Comparison of ENCODE assay signal across 1 cellular context in the genomic region with DNA sequence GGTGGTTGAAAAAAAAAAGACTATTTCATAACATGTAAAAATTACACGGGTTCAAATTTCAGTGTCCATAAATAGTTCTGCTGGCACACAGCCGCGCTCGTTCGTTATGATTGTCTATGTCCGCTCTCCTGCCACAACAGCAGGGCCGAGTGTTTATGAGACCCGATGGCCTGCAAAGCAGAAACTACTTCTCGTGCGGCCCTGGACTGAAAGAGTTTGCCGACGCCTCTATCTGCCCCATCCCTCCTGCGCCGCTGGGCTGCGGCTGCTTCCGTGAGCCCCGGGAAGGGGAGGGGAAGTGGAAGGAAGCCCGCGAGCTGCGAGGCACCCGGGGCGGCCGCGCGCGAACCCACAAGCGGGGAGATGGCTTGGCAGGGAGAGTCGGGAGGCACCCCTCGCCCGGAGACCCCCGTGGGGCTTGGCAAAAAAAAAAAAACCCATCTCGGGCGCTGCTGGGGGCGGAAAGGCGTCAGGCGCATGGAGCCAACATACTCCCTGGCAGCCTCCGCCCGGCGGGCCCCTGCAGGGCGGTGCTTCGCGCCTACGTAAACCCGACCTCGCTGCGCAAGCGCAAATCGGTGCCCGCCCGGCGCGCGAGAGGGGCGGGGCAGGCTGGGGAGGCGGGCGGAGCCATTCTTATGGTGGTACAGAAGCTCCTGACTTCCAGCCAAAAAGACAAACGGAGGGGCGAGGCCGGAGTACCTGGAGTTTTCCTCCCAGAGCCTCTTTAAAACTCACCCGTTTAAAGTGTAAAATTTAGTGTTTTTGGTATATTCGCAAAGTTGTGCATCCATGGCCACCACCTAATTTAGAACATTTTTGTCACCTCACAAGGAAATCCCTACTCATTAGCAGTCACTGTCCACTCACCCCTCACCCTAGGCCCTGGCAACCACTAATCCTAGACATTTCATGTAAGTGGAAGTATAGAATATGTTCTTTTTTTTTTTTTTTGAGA.
TF ChIP-seq lines count a peak whose summit lies in the region.

No MANE protein-coding gene starts in this region.

TF ChIP-seq in GM12878, 131 proteins besides CTCF, POLR2A, EP300 and RAD21 (continued from another document):
- no peak for TF ChIP-seq CUX1 (IDR thresholded peaks at IDR 0.05; ENCODE audit: insufficient replicate concordance, low read depth, low read length)
- TF ChIP-seq JUND (IDR thresholded peaks at IDR 0.05; ENCODE audit: low read depth, low read length), result no peak
- TF ChIP-seq, protein P1, sequence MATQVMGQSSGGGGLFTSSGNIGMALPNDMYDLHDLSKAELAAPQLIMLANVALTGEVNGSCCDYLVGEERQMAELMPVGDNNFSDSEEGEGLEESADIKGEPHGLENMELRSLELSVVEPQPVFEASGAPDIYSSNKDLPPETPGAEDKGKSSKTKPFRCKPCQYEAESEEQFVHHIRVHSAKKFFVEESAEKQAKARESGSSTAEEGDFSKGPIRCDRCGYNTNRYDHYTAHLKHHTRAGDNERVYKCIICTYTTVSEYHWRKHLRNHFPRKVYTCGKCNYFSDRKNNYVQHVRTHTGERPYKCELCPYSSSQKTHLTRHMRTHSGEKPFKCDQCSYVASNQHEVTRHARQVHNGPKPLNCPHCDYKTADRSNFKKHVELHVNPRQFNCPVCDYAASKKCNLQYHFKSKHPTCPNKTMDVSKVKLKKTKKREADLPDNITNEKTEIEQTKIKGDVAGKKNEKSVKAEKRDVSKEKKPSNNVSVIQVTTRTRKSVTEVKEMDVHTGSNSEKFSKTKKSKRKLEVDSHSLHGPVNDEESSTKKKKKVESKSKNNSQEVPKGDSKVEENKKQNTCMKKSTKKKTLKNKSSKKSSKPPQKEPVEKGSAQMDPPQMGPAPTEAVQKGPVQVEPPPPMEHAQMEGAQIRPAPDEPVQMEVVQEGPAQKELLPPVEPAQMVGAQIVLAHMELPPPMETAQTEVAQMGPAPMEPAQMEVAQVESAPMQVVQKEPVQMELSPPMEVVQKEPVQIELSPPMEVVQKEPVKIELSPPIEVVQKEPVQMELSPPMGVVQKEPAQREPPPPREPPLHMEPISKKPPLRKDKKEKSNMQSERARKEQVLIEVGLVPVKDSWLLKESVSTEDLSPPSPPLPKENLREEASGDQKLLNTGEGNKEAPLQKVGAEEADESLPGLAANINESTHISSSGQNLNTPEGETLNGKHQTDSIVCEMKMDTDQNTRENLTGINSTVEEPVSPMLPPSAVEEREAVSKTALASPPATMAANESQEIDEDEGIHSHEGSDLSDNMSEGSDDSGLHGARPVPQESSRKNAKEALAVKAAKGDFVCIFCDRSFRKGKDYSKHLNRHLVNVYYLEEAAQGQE (IDR thresholded peaks at IDR 0.05; ENCODE audit: low read depth, low read length), result no peak
- TF ChIP-seq ATF7 (IDR thresholded peaks at IDR 0.05; ENCODE audit: low read depth), result no peak
- TF ChIP-seq, protein P2, sequence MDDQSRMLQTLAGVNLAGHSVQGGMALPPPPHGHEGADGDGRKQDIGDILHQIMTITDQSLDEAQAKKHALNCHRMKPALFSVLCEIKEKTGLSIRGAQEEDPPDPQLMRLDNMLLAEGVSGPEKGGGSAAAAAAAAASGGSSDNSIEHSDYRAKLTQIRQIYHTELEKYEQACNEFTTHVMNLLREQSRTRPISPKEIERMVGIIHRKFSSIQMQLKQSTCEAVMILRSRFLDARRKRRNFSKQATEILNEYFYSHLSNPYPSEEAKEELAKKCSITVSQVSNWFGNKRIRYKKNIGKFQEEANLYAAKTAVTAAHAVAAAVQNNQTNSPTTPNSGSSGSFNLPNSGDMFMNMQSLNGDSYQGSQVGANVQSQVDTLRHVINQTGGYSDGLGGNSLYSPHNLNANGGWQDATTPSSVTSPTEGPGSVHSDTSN (IDR thresholded peaks at IDR 0.05; ENCODE audit: insufficient replicate concordance, low read depth, low read length), result no peak
- no peak for TF ChIP-seq BRCA1 (IDR thresholded peaks at IDR 0.05; ENCODE audit: low read depth, low read length)
- peak; percentile 71; the same call in 1 of the 2 replicates for TF ChIP-seq SMAD5 (IDR thresholded peaks at IDR 0.05; ENCODE audit: low read depth)
- TF ChIP-seq PAX5 (IDR thresholded peaks at IDR 0.05; ENCODE audit: borderline replicate concordance, low read depth, low read length), result no peak
- no peak for TF ChIP-seq FOXK2 (IDR thresholded peaks at IDR 0.05)
- peak; percentile 96; the same call in 1 of the 2 replicates for TF ChIP-seq RB1 (IDR thresholded peaks at IDR 0.05; ENCODE audit: borderline replicate concordance)
- TF ChIP-seq NR2F1 (conservative IDR thresholded peaks at IDR 0.05), result no peak; the same call in 1 of the 2 replicates
- TF ChIP-seq BACH1 (IDR thresholded peaks at IDR 0.05; ENCODE audit: borderline replicate concordance), result peak; percentile 48; the same call in 1 of the 2 replicates
- TF ChIP-seq HCFC1 (IDR thresholded peaks at IDR 0.05; ENCODE audit: low read length), result 0 out of 2 replicates have a peak, but pooled peaks have one; percentile 7
- no peak for TF ChIP-seq IRF5 (IDR thresholded peaks at IDR 0.05; ENCODE audit: borderline replicate concordance)
- no peak for TF ChIP-seq CBX5 (IDR thresholded peaks at IDR 0.05; ENCODE audit: low read depth)
- TF ChIP-seq NBN (IDR thresholded peaks at IDR 0.05), result peak; percentile 93
- no peak for TF ChIP-seq NFIC (IDR thresholded peaks at IDR 0.05; ENCODE audit: low read depth, low read length)
- TF ChIP-seq STAT3 (IDR thresholded peaks at IDR 0.05; ENCODE audit: low read depth, low read length), result no peak
- TF ChIP-seq CHD2 (IDR thresholded peaks at IDR 0.05; ENCODE audit: borderline replicate concordance, low read depth, low read length), result peak; percentile 20; the same call in 1 of the 2 replicates
- TF ChIP-seq ZNF384 (IDR thresholded peaks at IDR 0.05; ENCODE audit: borderline replicate concordance, low read depth, low read length), result no peak
- TF ChIP-seq IKZF1 (conservative IDR thresholded peaks at IDR 0.05), result peak; percentile 87
- peak; percentile 87; the same call in 1 of the 2 replicates for TF ChIP-seq STAT1 (conservative IDR thresholded peaks at IDR 0.05)
- no peak; the same call in 1 of the 2 replicates for TF ChIP-seq CHD1 (IDR thresholded peaks at IDR 0.05; ENCODE audit: low read depth, low read length)
- peak; percentile 69 for TF ChIP-seq CREB1 (IDR thresholded peaks at IDR 0.05; ENCODE audit: low read depth)
- TF ChIP-seq MAX (IDR thresholded peaks at IDR 0.05; ENCODE audit: low read depth, low read length), result no peak
- peak; percentile 76 for TF ChIP-seq EED (IDR thresholded peaks at IDR 0.05; ENCODE audit: low read depth)
- TF ChIP-seq, protein P3, sequence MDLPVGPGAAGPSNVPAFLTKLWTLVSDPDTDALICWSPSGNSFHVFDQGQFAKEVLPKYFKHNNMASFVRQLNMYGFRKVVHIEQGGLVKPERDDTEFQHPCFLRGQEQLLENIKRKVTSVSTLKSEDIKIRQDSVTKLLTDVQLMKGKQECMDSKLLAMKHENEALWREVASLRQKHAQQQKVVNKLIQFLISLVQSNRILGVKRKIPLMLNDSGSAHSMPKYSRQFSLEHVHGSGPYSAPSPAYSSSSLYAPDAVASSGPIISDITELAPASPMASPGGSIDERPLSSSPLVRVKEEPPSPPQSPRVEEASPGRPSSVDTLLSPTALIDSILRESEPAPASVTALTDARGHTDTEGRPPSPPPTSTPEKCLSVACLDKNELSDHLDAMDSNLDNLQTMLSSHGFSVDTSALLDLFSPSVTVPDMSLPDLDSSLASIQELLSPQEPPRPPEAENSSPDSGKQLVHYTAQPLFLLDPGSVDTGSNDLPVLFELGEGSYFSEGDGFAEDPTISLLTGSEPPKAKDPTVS (IDR thresholded peaks at IDR 0.05; ENCODE audit: low read depth, low read length), result no peak
- TF ChIP-seq EZH2 (IDR thresholded peaks at IDR 0.05; ENCODE audit: borderline replicate concordance, control insufficient read depth, low read depth, low read length), result no peak
- peak; percentile 65 to 66; a peak in 3 of 4 replicates for TF ChIP-seq IKZF2 (IDR thresholded peaks at IDR 0.05)
- TF ChIP-seq SMAD1 (IDR thresholded peaks at IDR 0.05; ENCODE audit: low read depth, partially characterized antibody), result peak; percentile 69
- no peak for TF ChIP-seq CHD4 (IDR thresholded peaks at IDR 0.05)
- no peak for TF ChIP-seq SUZ12 (IDR thresholded peaks at IDR 0.05; ENCODE audit: unreplicated experiment)
